27 cellular contexts compared by ENCODE assay signal in the genomic region with DNA sequence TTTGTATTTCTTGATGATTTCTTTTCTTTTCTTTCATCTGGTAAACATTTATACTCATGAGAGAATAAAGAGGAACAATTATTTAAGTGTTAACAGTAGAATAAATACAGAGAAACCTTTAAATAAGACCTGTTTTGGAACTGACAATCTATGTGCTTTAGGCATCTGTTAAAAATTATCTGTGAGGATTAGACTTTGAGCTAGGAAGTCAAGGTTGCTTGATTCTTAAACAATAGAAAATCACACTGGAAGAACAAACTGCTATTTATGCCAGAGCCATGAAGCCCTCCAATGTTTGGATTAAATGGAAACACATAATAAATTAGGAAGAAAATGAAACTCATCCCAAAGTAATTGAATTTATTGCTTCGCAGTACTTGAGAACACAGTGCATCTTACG.
"Had no signal": no experiment of that assay in that cellular context is flagged by ENCODE, and none has a peak within 500 bp of the region (broad histone marks: within the 10 kb centered on the region; RNA-seq: fewer than 3 reads in every experiment).

No MANE protein-coding gene starts in this region.

- H3K4me3 ChIP-seq: lower lobe of right lung, ovary, sigmoid colon, spleen, testis, thyroid gland, transverse colon, upper lobe of right lung had no signal

- H3K27me3 Mint-ChIP-seq: naive B cell; stimulated activated memory B cell treated with anti-CD40 and anti-IgM and Interleukin-4, amounts not matched to agents 10 μg/mL and 1 μg/mL and 100 μg/mL, for 72 hours had no signal

- H3K4me1 ChIP-seq: lower lobe of right lung, sigmoid colon, spleen, thyroid gland, transverse colon, upper lobe of right lung had no signal

- ATAC-seq: left colon; left ventricle myocardium superior; lower lobe of right lung; natural killer cell; right cardiac atrium; stimulated activated memory B cell treated with anti-CD40 and anti-IgM and Interleukin-4, amounts not matched to agents 10 μg/mL and 1 μg/mL and 100 μg/mL, for 72 hours; stimulated activated naive CD8-positive, alpha-beta T cell treated with anti-CD3 and anti-CD28 coated beads, Interleukin-15, amount 100 ng/mL, for 72 hours had no signal

- H3K36me3 ChIP-seq: lower lobe of right lung, ovary, sigmoid colon, spleen, thyroid gland, transverse colon, upper lobe of right lung had no signal

- H3K4me3 Mint-ChIP-seq: naive B cell; natural killer cell; stimulated activated memory B cell treated with anti-CD40 and anti-IgM and Interleukin-4, amounts not matched to agents 10 μg/mL and 1 μg/mL and 100 μg/mL, for 72 hours; stimulated activated naive CD8-positive, alpha-beta T cell treated with anti-CD3 and anti-CD28 coated beads, Interleukin-15, amount 100 ng/mL, for 72 hours had no signal

- H3K4me1 Mint-ChIP-seq: naive B cell; natural killer cell; stimulated activated memory B cell treated with anti-CD40 and anti-IgM and Interleukin-4, amounts not matched to agents 10 μg/mL and 1 μg/mL and 100 μg/mL, for 72 hours; stimulated activated naive CD8-positive, alpha-beta T cell treated with anti-CD3 and anti-CD28 coated beads, Interleukin-15, amount 100 ng/mL, for 72 hours had no signal

- H3K36me3 Mint-ChIP-seq: naive B cell; natural killer cell; stimulated activated memory B cell treated with anti-CD40 and anti-IgM and Interleukin-4, amounts not matched to agents 10 μg/mL and 1 μg/mL and 100 μg/mL, for 72 hours had no signal

- H3K9me3 ChIP-seq: lower lobe of right lung, ovary, sigmoid colon, spleen, testis, thyroid gland, transverse colon, upper lobe of right lung had no signal

- H3K27ac Mint-ChIP-seq: naive B cell; natural killer cell; progenitor cell of endocrine pancreas; stimulated activated memory B cell treated with anti-CD40 and anti-IgM and Interleukin-4, amounts not matched to agents 10 μg/mL and 1 μg/mL and 100 μg/mL, for 72 hours; stimulated activated naive CD8-positive, alpha-beta T cell treated with anti-CD3 and anti-CD28 coated beads, Interleukin-15, amount 100 ng/mL, for 72 hours had no signal

- H3K27me3 ChIP-seq: ovary, sigmoid colon, spleen, testis, thyroid gland, transverse colon, upper lobe of right lung had no signal

- DNase-seq: head of caudate nucleus; hippocampal formation; left colon; left ventricle myocardium superior; lower lobe of right lung; mammary epithelial cell; mesenchymal stem cell; naive B cell; natural killer cell; ovary; retina; right cardiac atrium; sigmoid colon; small intestine; spleen; stimulated activated CD4-positive, alpha-beta T cell treated with anti-CD3 and anti-CD28 coated beads, Interleukin-2, amount 100 ng/mL, for 48 hours; stimulated activated CD4-positive, alpha-beta T cell treated with anti-CD3 and anti-CD28 coated beads, Interleukin-4, amount 100 ng/mL, for 4 hours; stimulated activated CD8-positive, alpha-beta memory T cell treated with anti-CD3 and anti-CD28 coated beads, Interleukin-4, amount 100 ng/mL, for 48 hours; stimulated activated naive CD4-positive, alpha-beta T cell treated with Interleukin-2 at 50 U/mL for 16 hours; stimulated activated naive CD8-positive, alpha-beta T cell treated with anti-CD3 and anti-CD28 coated beads, Interleukin-15, amount 100 ng/mL, for 72 hours; substantia nigra; testis; thyroid gland; transverse colon; upper lobe of right lung had no signal

- H3K27ac ChIP-seq: lower lobe of right lung, ovary, sigmoid colon, spleen, testis, thyroid gland, transverse colon, upper lobe of right lung had no signal
